8 cellular contexts compared by ENCODE assay signal in the genomic region with DNA sequence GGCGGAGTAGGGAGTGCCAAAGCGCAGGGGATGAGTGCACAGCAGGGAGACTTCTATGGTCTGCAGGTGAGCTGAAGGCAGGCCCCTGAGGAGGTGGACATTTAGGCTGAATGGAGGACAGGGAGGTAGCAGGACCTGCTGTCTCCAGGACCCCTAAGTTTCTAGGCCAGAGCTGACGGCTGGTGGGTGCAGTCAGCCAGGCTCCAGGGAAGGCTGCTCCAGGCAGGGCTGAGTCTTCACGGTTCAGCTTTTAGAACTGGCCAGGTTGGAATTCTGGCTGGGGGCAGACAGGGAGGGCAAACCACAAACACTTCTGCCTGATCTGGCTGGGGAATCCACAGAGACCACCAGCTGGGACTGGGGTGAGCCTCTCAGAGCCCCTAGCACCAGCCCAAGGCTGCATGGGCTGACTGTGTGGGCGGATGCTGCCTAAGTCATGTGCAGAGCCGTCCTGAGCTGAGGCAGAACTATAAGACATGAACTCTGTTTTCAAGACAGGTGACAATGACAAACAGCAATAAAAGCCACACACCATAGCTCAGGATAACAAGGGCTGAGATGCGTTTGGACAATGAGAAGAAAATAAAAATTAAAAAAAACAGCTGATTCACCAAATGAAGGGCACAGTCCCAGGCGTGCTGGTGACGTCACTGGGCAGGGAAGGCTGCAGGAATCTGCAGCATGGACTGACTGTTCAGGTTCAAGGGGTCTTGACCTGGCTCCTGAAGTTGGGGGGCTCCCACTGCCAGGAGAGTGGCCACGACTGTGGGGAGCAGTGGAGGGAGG. TPM values are rescaled to one million over a fixed set of nuclear protein-coding genes. Genes with fewer than 3 reads are reported as not detected.
DNase-seq lines count a peak whose midpoint lies in the region; ATAC-seq, FAIRE-seq and TF ChIP-seq lines count a peak whose summit lies in the region.

No MANE protein-coding gene starts in this region.

- H3K4me1 ChIP-seq in HepG2 (ENCODE audit: insufficient read depth, low read length) (peaks cover 90% of the 10 kb centered on the region), thoracic aorta (ENCODE audit: control insufficient read depth in 1 of 2, low read depth in 2 of 2) (peaks cover 76 to 91% of the 10 kb centered on the region in 2 donors)
- H3K4me1 ChIP-seq in effector memory CD4-positive, alpha-beta T cell (ENCODE audit: control insufficient read depth, insufficient read depth, low read length, poor library complexity, severe bottlenecking): no peaks in the 10 kb centered on the region

- H3K4me3 ChIP-seq in HepG2 (replicated peaks in 1 of 3; ENCODE audit: insufficient read depth in 1 of 3, low read depth in 2 of 3, low read length in 3 of 3) (peak overlapping the region; percentile 41 to 72 (median 56)), thoracic aorta (peak overlapping the region; percentile 61)
- H3K4me3 ChIP-seq in effector memory CD4-positive, alpha-beta T cell (ENCODE audit: insufficient read depth, low read depth, low read length, poor library complexity, severe bottlenecking): no peak overlapping the region

- FAIRE-seq in HepG2 (lab: Jason Lieb, UNC): no peak

- no peak overlapping the region for H2AFZ ChIP-seq in HepG2 (ENCODE audit: low read length)

- BruUV-seq in HepG2 (replicated peaks; lab: Mats Ljungman, UMichigan): TSS peak; percentile 64

- in situ Hi-C loops in HepG2 (cut with HindIII; ENCODE audit: extremely low pct_ligation_motif_present, low pct_unique_long_range_greater_than_20kb): no loop called here

- CTCF ChIA-PET in HepG2 (lab: Yijun Ruan, JAX; ENCODE audit: low intra/inter-chr PET ratio, low total read pairs): interaction anchor here (1.6 kb wide), 1 partner anchor 10 kb away, joined by 3 read pairs; a partner anchor contains a TSS

- H3K4me1 Mint-ChIP-seq in brain: peaks cover 96% of the 10 kb centered on the region

- no peaks in the 10 kb centered on the region for H3K79me2 ChIP-seq in HepG2 (ENCODE audit: insufficient read depth, low read length)

- H3K27ac Mint-ChIP-seq in brain: peak overlapping the region in 4 of 5 experiments; percentile 99 to 100 (median 100)

- TF ChIP-seq POLR2A in HepG2 (IDR thresholded peaks at IDR 0.05; ENCODE audit: insufficient read depth in 1 of 2, low read depth in 2 of 2, low read length in 2 of 2): no peak; a peak in 1 of 4 replicates

- TF ChIP-seq EP300 in HepG2 (IDR thresholded peaks at IDR 0.05; ENCODE audit: low read depth in 2 of 2, low read length in 2 of 2) (no peak), HepG2 (CRISPR knock-in tag; IDR thresholded peaks at IDR 0.05; ENCODE audit: borderline replicate concordance) (no peak)

- no peak for TF ChIP-seq RAD21 in HepG2 (CRISPR knock-in tag; IDR thresholded peaks at IDR 0.05)

- TF ChIP-seq CTCF in brain (conservative IDR thresholded peaks at IDR 0.05): no peak
- no peak for TF ChIP-seq CTCF in HepG2 (CRISPR knock-in tag; IDR thresholded peaks at IDR 0.05)
- TF ChIP-seq CTCF in thoracic aorta (IDR thresholded peaks at IDR 0.05): no peak

- peak overlapping the region; percentile 89 for H3K9ac ChIP-seq in HepG2 (ENCODE audit: insufficient read depth, low read depth, low read length)

- H3K27me3 ChIP-seq in HepG2 (ENCODE audit: control insufficient read depth in 1 of 2, insufficient read depth in 2 of 2, low read length in 2 of 2) (no peaks in the 10 kb centered on the region), thoracic aorta (replicated peaks; ENCODE audit: insufficient read depth) (no peaks in the 10 kb centered on the region)
- no peaks in the 10 kb centered on the region for H3K27me3 ChIP-seq in effector memory CD4-positive, alpha-beta T cell (replicated peaks; ENCODE audit: control insufficient read depth, insufficient read depth, low read length, poor library complexity, severe bottlenecking)

- H3K36me3 ChIP-seq in HepG2 (replicated peaks in 1 of 2; ENCODE audit: control insufficient read depth in 1 of 2, insufficient read depth in 2 of 2, low read length in 2 of 2): no peaks in the 10 kb centered on the region
- no peaks in the 10 kb centered on the region for H3K36me3 ChIP-seq in thoracic aorta
- no peaks in the 10 kb centered on the region for H3K36me3 ChIP-seq in effector memory CD4-positive, alpha-beta T cell (ENCODE audit: control insufficient read depth, insufficient read depth, low read length)

- intact Hi-C loops in Right ventricle myocardium superior (cut with DNase I): no loop called here
- intact Hi-C loops in Right ventricle myocardium inferior (cut with DNase I): no loop called here
- intact Hi-C loops in HepG2 (cut with micrococcal nuclease; ENCODE audit: unreplicated experiment): no loop called here

- H3K27ac ChIP-seq in HepG2 (ENCODE audit: extremely low read length, insufficient read depth, low read length) (peak overlapping the region; percentile 88), thoracic aorta (peak overlapping the region; percentile 99 to 100)
- H3K27ac ChIP-seq in effector memory CD4-positive, alpha-beta T cell (ENCODE audit: insufficient read depth, low read length, poor library complexity, severe bottlenecking): no peak overlapping the region

- H3K9me3 Mint-ChIP-seq in brain: peaks cover 0 to 9% (median 0%) of the 10 kb centered on the region in 5 experiments

- POLR2A ChIA-PET in HepG2 (lab: Yijun Ruan, JAX): interaction anchor here (1.0 to 27.3 kb wide), 13 partner anchors 15 to 155 kb away, joined by 3 to 1590 read pairs (median 4); a partner anchor contains a TSS

- peak overlapping the region; percentile 91 for H3K4me2 ChIP-seq in HepG2 (ENCODE audit: low read depth, low read length)

- peak overlapping the region; percentile 78 to 88 (median 84) for H3K4me3 Mint-ChIP-seq in brain

- H3K36me3 Mint-ChIP-seq in brain: no peaks in the 10 kb centered on the region

- WGBS in HepG2 (ENCODE audit: low lambda C conversion rate): 0% methylated on average over 8 of the region's 10 CpGs

- H3K9me3 ChIP-seq in HepG2 (ENCODE audit: low read length) (no peaks in the 10 kb centered on the region), thoracic aorta (no peaks in the 10 kb centered on the region)
- H3K9me3 ChIP-seq in effector memory CD4-positive, alpha-beta T cell (ENCODE audit: control insufficient read depth, low read length): no peaks in the 10 kb centered on the region

- no peak for ATAC-seq in Right ventricle myocardium superior (ENCODE audit: poor library complexity)
- no peak for ATAC-seq in Right ventricle myocardium inferior
- peak; percentile 1 for ATAC-seq in HepG2
- ATAC-seq in thoracic aorta (ENCODE audit: insufficient number of reproducible peaks, low FRiP score, low read depth): no peak
- no peak for ATAC-seq in GM21737 (IDR thresholded peaks at IDR 0.05; ENCODE audit: unreplicated experiment)
- ATAC-seq in HG03342 (IDR thresholded peaks at IDR 0.05; ENCODE audit: unreplicated experiment): no peak

- peaks cover 7% of the 10 kb centered on the region for H3K27me3 Mint-ChIP-seq in brain

- no peaks in the 10 kb centered on the region for H4K20me1 ChIP-seq in HepG2 (ENCODE audit: insufficient read depth, low read length)

- DNase-seq in Right ventricle myocardium superior (peak; percentile 70), Right ventricle myocardium inferior (ENCODE audit: missing footprints) (no peak), HepG2 (ENCODE audit: low spot score) (no peak), thoracic aorta (ENCODE audit: low spot score) (no peak)
- no peak for DNase-seq in effector memory CD4-positive, alpha-beta T cell

RNA-seq across cellular contexts. Expression of a gene that starts 10.4 kb away (rescaled TPM):
- total RNA-seq in Right ventricle myocardium superior (5,573 TPM), Right ventricle myocardium inferior (5,781 TPM), HepG2 (2016; rRNA removed; fragmentation: Illumina TruSeq; extraction: Trizol) (302 and 1,237 TPM in 2 replicates), thoracic aorta (over 10,000 TPM; 20,776 to 38,952 TPM)
- polyA plus RNA-seq in brain (ENCODE audit: insufficient read depth, low read depth, low replicate concordance) (7.1 TPM), HepG2 (2011; rRNA removed) (143 and 217 TPM in 2 replicates)
- total RNA-seq in HepG2 (2016; cell fraction: cytosol; rRNA removed; fragmentation: Illumina TruSeq; extraction: Trizol; ENCODE audit: low read depth): 281 and 317 TPM in 2 replicates
- total RNA-seq in HepG2 (2016; cell fraction: insoluble cytoplasmic fraction; rRNA removed; fragmentation: Illumina TruSeq; extraction: Trizol): 283 and 1,071 TPM in 2 replicates
- 241 and 289 TPM in 2 replicates for total RNA-seq in HepG2 (2016; cell fraction: membrane; rRNA removed; fragmentation: Illumina TruSeq; extraction: Trizol)
- total RNA-seq in HepG2 (2016; cell fraction: nucleus; rRNA removed; fragmentation: Illumina TruSeq; extraction: Trizol): 8,751 and 9,202 TPM in 2 replicates
- 13.0 and 14.3 TPM in 2 replicates for polyA plus RNA-seq in HepG2 (2011; cell fraction: cytosol; rRNA removed)
- polyA plus RNA-seq in HepG2 (2011; cell fraction: nucleus; rRNA removed): 1,021 and 1,816 TPM in 2 replicates
- 177 and 330 TPM in 2 replicates for polyA plus RNA-seq in HepG2 (2012)
- polyA plus RNA-seq in HepG2 (2016; cell fraction: cytosol; fragmentation: Illumina TruSeq; extraction: Trizol; ENCODE audit: low read depth): 1.1 and 1.4 TPM in 2 replicates
- 3.9 and 6.5 TPM in 2 replicates for polyA plus RNA-seq in HepG2 (2016; cell fraction: insoluble cytoplasmic fraction; fragmentation: Illumina TruSeq; extraction: Trizol; ENCODE audit: low read depth)
- polyA plus RNA-seq in HepG2 (2016; cell fraction: membrane; fragmentation: Illumina TruSeq; extraction: Trizol; ENCODE audit: low read depth): 1.8 and 10.3 TPM in 2 replicates
- polyA plus RNA-seq in HepG2 (2016; cell fraction: nucleus; fragmentation: Illumina TruSeq; extraction: Trizol; ENCODE audit: insufficient read depth, low read depth): 153 and 182 TPM in 2 replicates
- 900 and 8,115 TPM in 2 replicates for polyA minus RNA-seq in HepG2 (2011; rRNA and poly(A)+ RNA removed; ENCODE audit: low replicate concordance)
- 295 and 335 TPM in 2 replicates for polyA minus RNA-seq in HepG2 (2011; cell fraction: cytosol; rRNA and poly(A)+ RNA removed)
- polyA minus RNA-seq in HepG2 (2011; cell fraction: nucleus; rRNA and poly(A)+ RNA removed): 13,373 and 18,071 TPM in 2 replicates

RNA-seq across cellular contexts. Expression of a gene that starts 36.4 kb away (rescaled TPM):
- total RNA-seq in Right ventricle myocardium superior (60.5 TPM), Right ventricle myocardium inferior (55.6 TPM), HepG2 (2016; rRNA removed; fragmentation: Illumina TruSeq; extraction: Trizol) (61.7 and 65.9 TPM in 2 replicates), thoracic aorta (100 to 1,000 TPM in 1 of 2 donors, 10 to 100 TPM in 1; 96.8 to 106 TPM)
- polyA plus RNA-seq in brain (ENCODE audit: insufficient read depth, low read depth, low replicate concordance) (81.7 TPM), HepG2 (2011; rRNA removed) (103 and 122 TPM in 2 replicates)
- total RNA-seq in HepG2 (2016; cell fraction: cytosol; rRNA removed; fragmentation: Illumina TruSeq; extraction: Trizol; ENCODE audit: low read depth): 25.8 and 30.8 TPM in 2 replicates
- 61.5 and 71.8 TPM in 2 replicates for total RNA-seq in HepG2 (2016; cell fraction: insoluble cytoplasmic fraction; rRNA removed; fragmentation: Illumina TruSeq; extraction: Trizol)
- 42.4 and 48.2 TPM in 2 replicates for total RNA-seq in HepG2 (2016; cell fraction: membrane; rRNA removed; fragmentation: Illumina TruSeq; extraction: Trizol)
- 43.2 and 44.5 TPM in 2 replicates for total RNA-seq in HepG2 (2016; cell fraction: nucleus; rRNA removed; fragmentation: Illumina TruSeq; extraction: Trizol)
- 86.0 and 134 TPM in 2 replicates for polyA plus RNA-seq in HepG2 (2011; cell fraction: cytosol; rRNA removed)
- 217 and 274 TPM in 2 replicates for polyA plus RNA-seq in HepG2 (2011; cell fraction: nucleus; rRNA removed)
- polyA plus RNA-seq in HepG2 (2012): 38.8 and 49.2 TPM in 2 replicates
- polyA plus RNA-seq in HepG2 (2016; cell fraction: cytosol; fragmentation: Illumina TruSeq; extraction: Trizol; ENCODE audit: low read depth): 18.7 and 21.2 TPM in 2 replicates
- 66.5 and 66.9 TPM in 2 replicates for polyA plus RNA-seq in HepG2 (2016; cell fraction: insoluble cytoplasmic fraction; fragmentation: Illumina TruSeq; extraction: Trizol; ENCODE audit: low read depth)
- 31.2 and 33.8 TPM in 2 replicates for polyA plus RNA-seq in HepG2 (2016; cell fraction: membrane; fragmentation: Illumina TruSeq; extraction: Trizol; ENCODE audit: low read depth)
- 90.8 and 91.5 TPM in 2 replicates for polyA plus RNA-seq in HepG2 (2016; cell fraction: nucleus; fragmentation: Illumina TruSeq; extraction: Trizol; ENCODE audit: insufficient read depth, low read depth)
- polyA minus RNA-seq in HepG2 (2011; rRNA and poly(A)+ RNA removed; ENCODE audit: low replicate concordance): 110 and 139 TPM in 2 replicates
- 43.9 and 59.3 TPM in 2 replicates for polyA minus RNA-seq in HepG2 (2011; cell fraction: cytosol; rRNA and poly(A)+ RNA removed)
- 34.2 and 36.4 TPM in 2 replicates for polyA minus RNA-seq in HepG2 (2011; cell fraction: nucleus; rRNA and poly(A)+ RNA removed)
